In the genomic region with DNA sequence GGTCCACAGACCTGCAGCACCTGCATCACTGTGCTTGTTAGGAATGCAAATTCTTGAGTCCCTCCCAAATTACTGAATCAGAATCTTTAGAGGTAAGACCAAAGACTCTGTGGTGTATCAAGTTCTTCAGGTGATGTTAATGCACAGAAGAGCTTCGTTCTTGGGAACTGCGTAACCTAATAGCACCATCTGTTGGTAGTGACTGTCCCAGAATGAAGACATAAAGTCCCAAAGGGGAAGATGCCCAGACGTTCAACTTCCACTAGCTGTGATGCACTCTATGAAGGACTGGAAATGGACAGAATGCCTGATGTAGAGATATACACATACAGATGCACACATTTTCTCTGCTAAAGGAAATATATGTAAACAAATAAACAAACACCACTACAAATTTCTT, we compare ENCODE assay signal across 8 cellular contexts.
DNase-seq lines count a peak whose midpoint lies in the region; ATAC-seq and TF ChIP-seq lines count a peak whose summit lies in the region.

No MANE protein-coding gene starts in this region.

- TF ChIP-seq CTCF in BE2C (IDR thresholded peaks at IDR 0.05; ENCODE audit: low read depth, low read length) = peak; percentile 69

- intact Hi-C loops in CD4-positive, alpha-beta memory T cell (cut with micrococcal nuclease) = no loop called here

- no peaks in the 10 kb centered on the region for H3K27me3 ChIP-seq in BE2C
- H3K27me3 ChIP-seq in CD4-positive, alpha-beta memory T cell (ENCODE audit: insufficient read depth, low read length) = no peaks in the 10 kb centered on the region

- H3K9me3 Mint-ChIP-seq in CD4-positive, alpha-beta memory T cell = peaks cover 0 to 16% (median 4%) of the 10 kb centered on the region in 8 donors

- CTCF ChIA-PET in CD4-positive, alpha-beta memory T cell (lab: Charles Lee; ENCODE audit: partially characterized antibody) = interaction anchor here (0.6 kb wide), 1 partner anchor 553 kb away, joined by 4 read pairs; no protein-coding TSS in a partner anchor

- peak; percentile 86 for ATAC-seq in GM18907 (IDR thresholded peaks at IDR 0.05; ENCODE audit: unreplicated experiment)
- peak; percentile 78 for ATAC-seq in HG03135 (IDR thresholded peaks at IDR 0.05; ENCODE audit: unreplicated experiment)

- H3K9me3 ChIP-seq in BE2C = no peaks in the 10 kb centered on the region
- peaks cover 0 to 3% of the 10 kb centered on the region in 2 donors for H3K9me3 ChIP-seq in CD4-positive, alpha-beta memory T cell (ENCODE audit: control insufficient read depth in 1 of 2, low read length in 2 of 2)

- H3K36me3 ChIP-seq in BE2C = no peaks in the 10 kb centered on the region
- H3K36me3 ChIP-seq in CD4-positive, alpha-beta memory T cell (ENCODE audit: insufficient read depth, low read length) = no peaks in the 10 kb centered on the region

- H3K27ac Mint-ChIP-seq in CD4-positive, alpha-beta memory T cell = no peak overlapping the region

- no peak overlapping the region for H3K4me3 ChIP-seq in BE2C (ENCODE audit: low read depth, low read length)
- no peak overlapping the region for H3K4me3 ChIP-seq in CD4-positive, alpha-beta memory T cell (ENCODE audit: low read length in 2 of 2)

- POLR2A ChIA-PET in CD4-positive, alpha-beta memory T cell (lab: Charles Lee; ENCODE audit: partially characterized antibody) = no interaction called here

- no peak overlapping the region for H3K4me3 Mint-ChIP-seq in CD4-positive, alpha-beta memory T cell

- no peaks in the 10 kb centered on the region for H3K4me1 Mint-ChIP-seq in CD4-positive, alpha-beta memory T cell

- H3K36me3 Mint-ChIP-seq in CD4-positive, alpha-beta memory T cell = no peaks in the 10 kb centered on the region

- DNase-seq in BE2C (peak; percentile 10), NOMO-1 treated with DMSO at 0.1 percent for 48 hours (lab: John Stamatoyannopoulos, UW; ENCODE audit: unreplicated experiment) (peak; percentile 66), fibroblast of gingiva (ENCODE audit: low read depth) (peak; percentile 31), putamen (ENCODE audit: low spot score) (peak; percentile 47), activated gamma-delta T cell (lab: John Stamatoyannopoulos, UW) (no peak)
- DNase-seq in CD4-positive, alpha-beta memory T cell = no peak

- no peaks in the 10 kb centered on the region for H3K4me1 ChIP-seq in BE2C
- no peaks in the 10 kb centered on the region for H3K4me1 ChIP-seq in CD4-positive, alpha-beta memory T cell (ENCODE audit: insufficient read depth, low read length)

- H3K27me3 Mint-ChIP-seq in CD4-positive, alpha-beta memory T cell = no peaks in the 10 kb centered on the region

- H3K27ac ChIP-seq in CD4-positive, alpha-beta memory T cell (ENCODE audit: low read depth, low read length) = no peak overlapping the region

Comparison
In these comparisons a context has a peak if more than half of its experiments do, and no peak if none do; other contexts are left out.
1. DNase-seq: peak in BE2C (single experiment), NOMO-1 treated with DMSO at 0.1 percent for 48 hours (single experiment), fibroblast of gingiva (single experiment) and putamen (single experiment); none in CD4-positive, alpha-beta memory T cell (0 of 5) and activated gamma-delta T cell (single experiment).